ENCODE assay signal across 12 cellular contexts in the genomic region with DNA sequence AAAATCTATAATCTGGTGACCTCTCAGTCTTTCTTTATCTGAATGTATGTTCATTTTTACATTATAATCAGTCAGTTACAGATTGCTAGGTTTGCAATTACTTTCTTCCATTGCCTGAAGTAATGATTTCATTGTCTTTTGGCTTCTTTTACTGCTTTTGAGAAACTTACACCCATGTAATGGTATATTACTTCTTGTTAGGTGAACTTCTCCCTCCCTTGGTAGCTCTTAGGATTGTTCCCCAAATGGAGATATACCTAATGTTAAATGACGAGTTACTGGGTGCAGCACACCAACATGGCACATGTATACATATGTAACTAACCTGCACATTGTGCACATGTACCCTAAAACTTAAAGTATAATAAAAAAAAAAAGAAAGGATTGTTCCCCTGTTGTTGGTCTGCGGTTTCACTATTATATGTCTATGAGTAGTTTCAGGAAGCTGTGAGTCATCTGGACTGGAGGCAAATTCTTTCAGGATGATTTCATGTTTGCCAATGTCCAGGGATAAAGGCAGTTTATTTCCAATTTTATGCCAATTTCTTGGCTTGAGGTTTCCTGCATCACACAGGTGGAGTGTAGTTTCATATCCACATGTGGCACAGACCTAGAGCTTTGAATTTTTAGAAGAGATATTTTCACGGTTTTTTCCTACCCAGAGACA. TPM values are rescaled to one million over a fixed set of nuclear protein-coding genes. Genes with fewer than 3 reads are reported as not detected.
A peak's percentile ranks its signal among the peaks of the same experiment; 100 is the strongest.
DNase-seq lines count a peak whose midpoint lies in the region; ATAC-seq and TF ChIP-seq lines count a peak whose summit lies in the region.
"Had no signal": no experiment of that assay in that cellular context is flagged by ENCODE, and none has a peak within 500 bp of the region (broad histone marks: within the 10 kb centered on the region; RNA-seq: fewer than 3 reads in every experiment).

No MANE protein-coding gene starts in this region.

- TF ChIP-seq CTCF in fibroblast of pulmonary artery (IDR thresholded peaks at IDR 0.05; ENCODE audit: low read length, missing control alignments) (no peak), smooth muscle cell (IDR thresholded peaks at IDR 0.05; ENCODE audit: borderline replicate concordance, insufficient read depth, poor library complexity, severe bottlenecking) (no peak)

- 56% methylated on average over 3 of the region's 3 CpGs for WGBS in smooth muscle cell (ENCODE audit: low lambda C conversion rate)

- no peaks in the 10 kb centered on the region for H3K79me2 ChIP-seq in smooth muscle cell (ENCODE audit: low read depth)
- H3K79me2 ChIP-seq: parathyroid adenoma had no signal

- H3K9me3 ChIP-seq in smooth muscle cell (replicated peaks; ENCODE audit: low read depth), result no peaks in the 10 kb centered on the region
- H3K9me3 ChIP-seq: upper lobe of right lung had no signal

- no peak overlapping the region for H3K9ac ChIP-seq in smooth muscle cell (ENCODE audit: low read depth)
- H3K9ac ChIP-seq: parathyroid adenoma had no signal

- H3K27me3 ChIP-seq in smooth muscle cell (ENCODE audit: low read depth), result no peaks in the 10 kb centered on the region
- H3K27me3 ChIP-seq: upper lobe of right lung had no signal

- H2AFZ ChIP-seq in smooth muscle cell (ENCODE audit: low read depth), result no peak overlapping the region
- H2AFZ ChIP-seq: parathyroid adenoma had no signal

- no peak overlapping the region for H3K4me3 ChIP-seq in fibroblast of pulmonary artery (replicated peaks; ENCODE audit: low read depth, low read length)
- no peak overlapping the region for H3K4me3 ChIP-seq in smooth muscle cell
- H3K4me3 ChIP-seq: upper lobe of right lung had no signal

- no peak for ATAC-seq in HG02610 (IDR thresholded peaks at IDR 0.05; ENCODE audit: unreplicated experiment)
- ATAC-seq: activated CD4-positive, CD25-positive, alpha-beta regulatory T cell treated with anti-CD3 and anti-CD28 coated beads, Interleukin-2, amount 50 U/mL, for 24 hours; upper lobe of right lung had no signal

- H3F3A ChIP-seq in smooth muscle cell (ENCODE audit: low read depth), result no peaks in the 10 kb centered on the region

- H3K4me2 ChIP-seq in smooth muscle cell, result no peak overlapping the region

- no peaks in the 10 kb centered on the region for H4K20me1 ChIP-seq in smooth muscle cell (ENCODE audit: low read depth)

- H3K4me1 ChIP-seq in smooth muscle cell (ENCODE audit: low read depth), result no peaks in the 10 kb centered on the region
- H3K4me1 ChIP-seq: parathyroid adenoma, upper lobe of right lung had no signal

- H3K27ac ChIP-seq in smooth muscle cell (ENCODE audit: low read depth), result peak overlapping the region; percentile 77
- H3K27ac ChIP-seq: parathyroid adenoma, upper lobe of right lung had no signal

- H3K36me3 ChIP-seq in smooth muscle cell (ENCODE audit: low read depth), result no peaks in the 10 kb centered on the region
- H3K36me3 ChIP-seq: upper lobe of right lung had no signal

- peak; percentile 74 for DNase-seq in HCEC 1CT
- peak; percentile 0 to 82 for DNase-seq in SW 1271 (lab: John Stamatoyannopoulos, UW)
- DNase-seq in fibroblast of pulmonary artery (ENCODE audit: low read depth), result peak; percentile 61
- DNase-seq in smooth muscle cell (lab: John Stamatoyannopoulos, UW; ENCODE audit: unreplicated experiment), result no peak
- DNase-seq in UCSD-AML1 (lab: John Stamatoyannopoulos, UW; ENCODE audit: unreplicated experiment), result no peak
- DNase-seq in activated CD4-positive, alpha-beta T cell treated with anti-CD3 and anti-CD28 coated beads for 4 hours, result no peak
- DNase-seq: NCI-H1436 treated with DMSO at 0.1 percent for 48 hours, upper lobe of right lung had no signal

RNA-seq across cellular contexts. Expression of gene SPANXC, which starts 21.8 kb away (rescaled TPM):
- total RNA-seq in smooth muscle cell, result not detected in 2 replicates
- not detected in 2 replicates for polyA plus RNA-seq in smooth muscle cell
- total RNA-seq: G401, upper lobe of right lung had no signal

RNA-seq across cellular contexts. Expression of gene LDOC1, which starts 43.5 kb away (rescaled TPM):
- 5.4 and 10.5 TPM in 2 replicates for total RNA-seq in smooth muscle cell
- polyA plus RNA-seq in smooth muscle cell, result 74.4 and 78.5 TPM in 2 replicates
- total RNA-seq: G401 had no signal

Comparison
In these comparisons a context has a peak if more than half of its experiments do, and no peak if none do; other contexts are left out.
1. DNase-seq: peak in HCEC 1CT (single experiment), SW 1271 (2 of 2) and fibroblast of pulmonary artery (single experiment); none in smooth muscle cell (single experiment), UCSD-AML1 (single experiment) and activated CD4-positive, alpha-beta T cell treated with anti-CD3 and anti-CD28 coated beads for 4 hours (0 of 2).